In the genomic region with DNA sequence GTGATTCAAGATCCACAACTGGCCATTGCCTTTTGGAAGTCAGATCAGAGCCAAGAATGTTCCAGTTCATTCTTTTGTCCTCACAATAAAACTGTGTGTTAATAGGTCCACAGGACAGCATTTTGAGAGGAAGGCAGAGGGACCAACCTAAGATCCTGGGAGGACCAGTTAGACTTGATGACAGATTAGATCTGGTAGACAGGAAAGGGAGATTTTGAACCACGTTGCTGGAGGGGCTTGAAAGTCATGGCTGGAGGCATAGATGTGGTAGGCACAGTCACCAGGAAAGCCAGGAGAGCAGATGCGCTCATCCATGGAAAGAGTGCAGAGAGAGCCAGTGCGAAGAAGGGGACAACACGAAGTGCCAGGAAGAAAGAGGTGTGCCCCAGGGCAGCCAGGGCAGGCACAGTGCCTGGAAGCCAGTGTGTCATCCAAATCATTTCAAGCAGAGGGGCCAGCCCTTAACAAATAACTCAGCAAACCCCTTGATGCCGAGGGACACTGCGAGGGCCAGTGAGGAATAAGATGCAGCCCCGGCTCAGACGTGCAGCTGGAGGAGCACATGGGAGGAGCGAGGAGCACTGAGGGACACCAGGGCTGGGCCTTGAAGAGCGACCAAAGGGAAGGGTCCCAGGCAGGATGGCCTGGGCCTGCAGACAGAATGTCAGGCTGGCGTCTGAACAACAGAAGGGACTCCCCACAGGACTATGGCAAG, we compare ENCODE assay signal across 15 cellular contexts. TPM values are rescaled to one million over a fixed set of nuclear protein-coding genes. Genes with fewer than 3 reads are reported as not detected.
DNase-seq lines count a peak whose midpoint lies in the region; ATAC-seq and TF ChIP-seq lines count a peak whose summit lies in the region.
"Had no signal": no experiment of that assay in that cellular context is flagged by ENCODE, and none has a peak within 500 bp of the region (broad histone marks: within the 10 kb centered on the region; RNA-seq: fewer than 3 reads in every experiment).

No MANE protein-coding gene starts in this region.

- H3K27me3 ChIP-seq in WERI-Rb-1 (ENCODE audit: insufficient read depth, low read depth, severe bottlenecking), result no peaks in the 10 kb centered on the region
- no peaks in the 10 kb centered on the region for H3K27me3 ChIP-seq in upper lobe of right lung

- peaks cover 12% of the 10 kb centered on the region for H3K27me3 Mint-ChIP-seq in nephron (ENCODE audit: low read depth)

- intact Hi-C loops in cardiac septum (cut with DNase I) (no loop called here), left ventricle myocardium superior (cut with micrococcal nuclease) (no loop called here), upper lobe of right lung (cut with DNase I) (no loop called here)

- H3K4me1 ChIP-seq in upper lobe of right lung, result no peaks in the 10 kb centered on the region

- no peak for ATAC-seq in left ventricle myocardium superior
- ATAC-seq in upper lobe of right lung, result no peak

- H3K36me3 Mint-ChIP-seq in nephron (ENCODE audit: low read depth), result peaks cover 4% of the 10 kb centered on the region

- in situ Hi-C loops in G401 (cut with HindIII; ENCODE audit: low sequenced_read_pairs), result no loop called here

- TF ChIP-seq CTCF in WERI-Rb-1 (IDR thresholded peaks at IDR 0.05; ENCODE audit: low read depth, low read length) (no peak), nephron (IDR thresholded peaks at IDR 0.05; ENCODE audit: unreplicated experiment in 3 of 3) (no peak), upper lobe of right lung (IDR thresholded peaks at IDR 0.05) (no peak)

- H3K4me3 ChIP-seq in WERI-Rb-1 (ENCODE audit: low read depth, low read length) (no peak overlapping the region), upper lobe of right lung (no peak overlapping the region)

- H3K27ac Mint-ChIP-seq in nephron, result peak overlapping the region in 2 of 3 experiments; percentile 22 to 60

- H3K27ac ChIP-seq in WERI-Rb-1, result no peak overlapping the region
- no peak overlapping the region for H3K27ac ChIP-seq in upper lobe of right lung

- H3K4me1 Mint-ChIP-seq in nephron, result peaks cover 16% of the 10 kb centered on the region

- H3K36me3 ChIP-seq in WERI-Rb-1, result no peaks in the 10 kb centered on the region; the same call in 1 of the 2 replicates
- H3K36me3 ChIP-seq in upper lobe of right lung, result no peaks in the 10 kb centered on the region

- H3K4me3 Mint-ChIP-seq in nephron, result no peak overlapping the region

- H3K9me3 ChIP-seq in WERI-Rb-1 (ENCODE audit: severe bottlenecking), result no peaks in the 10 kb centered on the region
- H3K9me3 ChIP-seq in upper lobe of right lung, result no peaks in the 10 kb centered on the region

- H3K9me3 Mint-ChIP-seq in nephron, result peaks cover 4% of the 10 kb centered on the region

- peak; percentile 20 for DNase-seq in cardiac septum (ENCODE audit: low spot score)
- no peak for DNase-seq in left ventricle myocardium superior
- peak; percentile 5 for DNase-seq in WERI-Rb-1
- DNase-seq in upper lobe of right lung, result peak; percentile 51
- no peak for DNase-seq in DMS79 treated with DMSO at 0.1 percent for 48 hours (lab: John Stamatoyannopoulos, UW)
- DNase-seq in SHP77 (lab: John Stamatoyannopoulos, UW), result no peak
- no peak for DNase-seq in G401 (ENCODE audit: low spot score)
- DNase-seq: AML-193, DMS79, GF-D8, Karpas-422, NCI-H1930, NCI-H2171, NCI-H82 had no signal

RNA-seq across cellular contexts. Expression of gene SLC2A8, which starts 12.8 kb away (rescaled TPM):
- 14.5 TPM for total RNA-seq in cardiac septum
- total RNA-seq in left ventricle myocardium superior, result 18.6 TPM
- total RNA-seq in upper lobe of right lung, result 21.8 TPM
- total RNA-seq in G401 (2014; rRNA removed; shearing (Covaris generic)), result 32.7 and 33.0 TPM in 2 replicates

RNA-seq across cellular contexts. Expression of gene ZNF79, which starts 40.0 kb away (rescaled TPM):
- total RNA-seq in cardiac septum (5.5 TPM), left ventricle myocardium superior (7.4 TPM), upper lobe of right lung (8.3 TPM)
- 4.8 and 8.8 TPM in 2 replicates for total RNA-seq in G401 (2014; rRNA removed; shearing (Covaris generic))

Comparison
In these comparisons a context has a peak if more than half of its experiments do, and no peak if none do; other contexts are left out.
1. DNase-seq: peak in cardiac septum (single experiment), WERI-Rb-1 (single experiment) and upper lobe of right lung (single experiment); none in left ventricle myocardium superior (single experiment), DMS79 treated with DMSO at 0.1 percent for 48 hours (single experiment), SHP77 (0 of 2) and G401 (single experiment).